In the genomic region with DNA sequence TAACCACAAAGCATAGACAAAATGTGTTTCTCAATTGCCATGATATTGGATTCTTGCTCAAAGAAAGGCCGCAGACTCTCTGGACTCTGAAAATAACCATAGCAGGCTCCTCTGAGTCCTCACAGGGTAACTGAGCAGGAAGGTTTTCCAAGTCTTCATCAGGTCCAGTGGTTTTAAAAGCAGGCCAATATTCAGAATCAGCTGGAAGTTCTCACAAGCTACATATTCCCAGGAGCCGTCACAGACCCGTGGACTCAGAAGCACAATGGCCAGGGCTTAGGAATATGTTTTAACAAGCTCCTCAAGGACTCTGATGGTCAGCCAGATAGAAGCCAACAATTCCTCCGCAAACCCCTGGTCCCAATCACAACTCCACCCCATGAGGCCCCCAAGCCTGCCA, we compare ENCODE assay signal across 16 cellular contexts.
DNase-seq lines count a peak whose midpoint lies in the region; ATAC-seq and TF ChIP-seq lines count a peak whose summit lies in the region.
"Had no signal": no experiment of that assay in that cellular context is flagged by ENCODE, and none has a peak within 500 bp of the region (broad histone marks: within the 10 kb centered on the region; RNA-seq: fewer than 3 reads in every experiment).

No MANE protein-coding gene starts in this region.

- H2BK5ac ChIP-seq in H9 (ENCODE audit: insufficient read length, low read length), result no peak overlapping the region

- H4K20me1 ChIP-seq in H9 (ENCODE audit: control insufficient read depth, insufficient read depth, insufficient read length), result no peaks in the 10 kb centered on the region
- H4K20me1 ChIP-seq in neural cell (ENCODE audit: insufficient read depth), result no peaks in the 10 kb centered on the region
- H4K20me1 ChIP-seq: BLaER1 treated with 17β-estradiol and CSF1 and Interleukin-3, amounts not matched to agents 10 nM and 100 nM had no signal

- no peak overlapping the region for H3K56ac ChIP-seq in H9 (ENCODE audit: insufficient read length, low read depth, low read length)

- no peaks in the 10 kb centered on the region for H3K79me1 ChIP-seq in H9 (ENCODE audit: insufficient read depth, low read depth, low read length, poor library complexity, severe bottlenecking)

- H2BK15ac ChIP-seq in H9 (ENCODE audit: low read depth, low read length), result no peak overlapping the region

- no peak overlapping the region for H4K91ac ChIP-seq in H9 (ENCODE audit: insufficient read length, low read depth, low read length)

- TF ChIP-seq EP300 in neural cell (conservative IDR thresholded peaks at IDR 0.05; ENCODE audit: poor library complexity, severe bottlenecking), result no peak

- H2AFZ ChIP-seq in H9 (ENCODE audit: low read length) (no peak overlapping the region), neural cell (ENCODE audit: low read depth, low read length) (no peak overlapping the region)

- H2BK12ac ChIP-seq in H9 (ENCODE audit: insufficient read length, low read depth, low read length), result no peak overlapping the region

- H3K27ac ChIP-seq in H9 (ENCODE audit: insufficient read length, low read depth, low read length), result no peak overlapping the region
- H3K27ac ChIP-seq in heart right ventricle, result peak overlapping the region in 7 of 10 donors; percentile 4 to 73 (median 36)
- peak overlapping the region; percentile 81 for H3K27ac ChIP-seq in neural cell (ENCODE audit: low read length)
- peak overlapping the region in 1 of 2 donors; percentile 18 for H3K27ac ChIP-seq in testis
- H3K27ac ChIP-seq: BLaER1 treated with 17β-estradiol and CSF1 and Interleukin-3, amounts not matched to agents 10 nM and 100 nM had no signal

- no peak for DNase-seq in H9
- DNase-seq in heart right ventricle, result peak in 1 of 2 donors; percentile 30
- peak; percentile 24 for DNase-seq in testis
- no peak for DNase-seq in activated effector memory CD4-positive, alpha-beta T cell treated with Interleukin-2 at 50 U/mL for 16 hours
- DNase-seq in natural killer cell, result no peak
- DNase-seq in COLO668 (lab: John Stamatoyannopoulos, UW; ENCODE audit: unreplicated experiment), result no peak
- DNase-seq: MV-4-11, NCI-H1436, NCI-H2081, NCI-H510A treated with DMSO at 0.1 percent for 48 hours, SIG-M5 had no signal

- ATAC-seq in heart right ventricle, result peak in 7 of 8 donors; percentile 12 to 73 (median 50)
- ATAC-seq in GM19455 (IDR thresholded peaks at IDR 0.05; ENCODE audit: unreplicated experiment), result no peak
- no peak for ATAC-seq in natural killer cell

- H3K9me2 ChIP-seq in neural cell (ENCODE audit: insufficient read depth, low read length), result no peaks in the 10 kb centered on the region

- no peak for TF ChIP-seq RAD21 in neural cell (conservative IDR thresholded peaks at IDR 0.05)

- no peak for TF ChIP-seq POLR2A in testis (IDR thresholded peaks at IDR 0.05)

- intact Hi-C loops in heart right ventricle (cut with DNase I), result no loop called here
- intact Hi-C loops in testis (cut with DNase I; ENCODE audit: low total_unique reads), result no loop called here
- intact Hi-C loops in natural killer cell (cut with micrococcal nuclease), result no loop called here

- H3K36me3 Mint-ChIP-seq in H9 (ENCODE audit: insufficient read depth in 1 of 3, low read depth in 3 of 3) (no peaks in the 10 kb centered on the region), natural killer cell (no peaks in the 10 kb centered on the region)
- H3K36me3 Mint-ChIP-seq: IgD-negative memory B cell had no signal

- no peak overlapping the region for H3K18ac ChIP-seq in H9 (ENCODE audit: insufficient read length, low read depth, low read length)

- H3K4me2 ChIP-seq in H9 (ENCODE audit: insufficient read depth, insufficient read length, low read length), result no peak overlapping the region
- H3K4me2 ChIP-seq in neural cell (ENCODE audit: low read length), result no peak overlapping the region
- H3K4me2 ChIP-seq: BLaER1 treated with 17β-estradiol and CSF1 and Interleukin-3, amounts not matched to agents 10 nM and 100 nM had no signal

- no peak overlapping the region for H3K14ac ChIP-seq in H9 (ENCODE audit: insufficient read depth, low read length)

- peak overlapping the region; percentile 49 for H2BK20ac ChIP-seq in H9 (ENCODE audit: low read depth, low read length, poor library complexity, severe bottlenecking)

- H3K23ac ChIP-seq in H9 (ENCODE audit: insufficient read length, low read depth, low read length), result no peak overlapping the region

- no peak overlapping the region for H4K5ac ChIP-seq in H9 (ENCODE audit: insufficient read length, low read depth, low read length)

- H3K4me1 Mint-ChIP-seq in H9 (peaks cover 19 to 21% of the 10 kb centered on the region in 2 experiments), natural killer cell (no peaks in the 10 kb centered on the region)
- H3K4me1 Mint-ChIP-seq: IgD-negative memory B cell had no signal

- H4K8ac ChIP-seq in H9 (replicated peaks; ENCODE audit: insufficient read length, low read depth, low read length), result no peak overlapping the region

- H3K4me1 ChIP-seq in H9 (ENCODE audit: insufficient read depth, low read length), result no peaks in the 10 kb centered on the region; the same call in 1 of the 2 replicates
- H3K4me1 ChIP-seq in heart right ventricle, result peaks cover 0 to 32% (median 11%) of the 10 kb centered on the region in 9 donors
- peaks cover 9% of the 10 kb centered on the region for H3K4me1 ChIP-seq in testis
- H3K4me1 ChIP-seq: BLaER1 treated with 17β-estradiol and CSF1 and Interleukin-3, amounts not matched to agents 10 nM and 100 nM had no signal

- H3K9ac ChIP-seq in H9 (ENCODE audit: extremely low read depth, insufficient read length, low read length) (no peak overlapping the region), neural cell (ENCODE audit: low read length) (no peak overlapping the region)
- H3K9ac ChIP-seq: BLaER1 treated with 17β-estradiol and CSF1 and Interleukin-3, amounts not matched to agents 10 nM and 100 nM had no signal

- no peak overlapping the region for H3K4me3 Mint-ChIP-seq in H9
- no peak overlapping the region for H3K4me3 Mint-ChIP-seq in natural killer cell
- H3K4me3 Mint-ChIP-seq: IgD-negative memory B cell had no signal

- H3K27me3 ChIP-seq in H9 (ENCODE audit: insufficient read depth, low read length) (no peaks in the 10 kb centered on the region), heart right ventricle (no peaks in the 10 kb centered on the region), neural cell (ENCODE audit: insufficient read depth, low read depth, low read length) (no peaks in the 10 kb centered on the region), testis (no peaks in the 10 kb centered on the region)
- H3K27me3 ChIP-seq: BLaER1 treated with 17β-estradiol and CSF1 and Interleukin-3, amounts not matched to agents 10 nM and 100 nM had no signal

- peaks cover 12% of the 10 kb centered on the region for H3F3A ChIP-seq in neural cell (ENCODE audit: insufficient read depth, low read length, poor library complexity, severe bottlenecking)

- no peak overlapping the region for H3K27ac Mint-ChIP-seq in H9
- no peak overlapping the region for H3K27ac Mint-ChIP-seq in natural killer cell
- H3K27ac Mint-ChIP-seq: IgD-negative memory B cell had no signal

- H3K27me3 Mint-ChIP-seq in H9 (ENCODE audit: low read depth), result no peaks in the 10 kb centered on the region
- no peaks in the 10 kb centered on the region for H3K27me3 Mint-ChIP-seq in natural killer cell (ENCODE audit: low read depth in 2 of 2)
- H3K27me3 Mint-ChIP-seq: IgD-negative memory B cell had no signal

- TF ChIP-seq CTCF in H9 (conservative IDR thresholded peaks at IDR 0.05) (no peak), heart right ventricle (IDR thresholded peaks at IDR 0.05) (no peak), neural cell (IDR thresholded peaks at IDR 0.05; ENCODE audit: poor library complexity, severe bottlenecking) (no peak), testis (IDR thresholded peaks at IDR 0.05) (no peak), natural killer cell (IDR thresholded peaks at IDR 0.05) (no peak)

- H3K36me3 ChIP-seq in heart right ventricle (no peaks in the 10 kb centered on the region), neural cell (ENCODE audit: insufficient read depth, low read length) (no peaks in the 10 kb centered on the region), testis (ENCODE audit: low read depth, missing control alignments) (no peaks in the 10 kb centered on the region)
- H3K36me3 ChIP-seq: BLaER1 treated with 17β-estradiol and CSF1 and Interleukin-3, amounts not matched to agents 10 nM and 100 nM; HAP-1 had no signal

- no peak overlapping the region for H3K4me3 ChIP-seq in heart right ventricle
- H3K4me3 ChIP-seq in neural cell (ENCODE audit: low read length), result no peak overlapping the region
- H3K4me3 ChIP-seq in testis, result no peak overlapping the region
- H3K4me3 ChIP-seq: BLaER1 treated with 17β-estradiol and CSF1 and Interleukin-3, amounts not matched to agents 10 nM and 100 nM; HAP-1 had no signal

- no peak overlapping the region for H2BK120ac ChIP-seq in H9 (ENCODE audit: low read depth, low read length, poor library complexity, severe bottlenecking)

- no peak overlapping the region for H3T11ph ChIP-seq in H9 (ENCODE audit: low read length)

- H3K4ac ChIP-seq in H9 (ENCODE audit: low read depth, low read length), result no peak overlapping the region

- H3K23me2 ChIP-seq in H9 (ENCODE audit: insufficient read length, low read depth, low read length, poor library complexity, severe bottlenecking), result no peaks in the 10 kb centered on the region

- no CpG with 5 or more reads among the region's 4 CpGs for WGBS in H9 (ENCODE audit: extremely low coverage, insufficient read length, low lambda C conversion rate)
- 67 to 70% methylated on average over 4 of the region's 4 CpGs for WGBS in heart right ventricle, 2 donors
- 63% methylated on average over 4 of the region's 4 CpGs for WGBS in testis, 2 donors

- no peaks in the 10 kb centered on the region for H3K9me3 ChIP-seq in H9 (ENCODE audit: control insufficient read depth, low read depth, low read length)
- H3K9me3 ChIP-seq in heart right ventricle, result no peaks in the 10 kb centered on the region
- H3K9me3 ChIP-seq in neural cell (ENCODE audit: low read length), result no peaks in the 10 kb centered on the region
- no peaks in the 10 kb centered on the region for H3K9me3 ChIP-seq in testis
- H3K9me3 ChIP-seq: BLaER1 treated with 17β-estradiol and CSF1 and Interleukin-3, amounts not matched to agents 10 nM and 100 nM; HAP-1 had no signal

- H2AK5ac ChIP-seq in H9 (ENCODE audit: insufficient read length, low read length), result no peak overlapping the region

- H3K79me2 ChIP-seq in H9 (ENCODE audit: insufficient read depth, low read length) (no peaks in the 10 kb centered on the region), neural cell (replicated peaks; ENCODE audit: insufficient read depth, low read length) (no peaks in the 10 kb centered on the region)

- no peaks in the 10 kb centered on the region for H3K9me3 Mint-ChIP-seq in H9
- H3K9me3 Mint-ChIP-seq in natural killer cell, result peaks cover 11 to 26% of the 10 kb centered on the region in 2 donors

Comparison
In these comparisons a context has a peak if more than half of its experiments do, and no peak if none do; other contexts are left out.
1. ATAC-seq: peak in heart right ventricle (7 of 8); none in GM19455 (single experiment) and natural killer cell (0 of 3).